ENCODE assay signal across 7 cellular contexts in the genomic region with DNA sequence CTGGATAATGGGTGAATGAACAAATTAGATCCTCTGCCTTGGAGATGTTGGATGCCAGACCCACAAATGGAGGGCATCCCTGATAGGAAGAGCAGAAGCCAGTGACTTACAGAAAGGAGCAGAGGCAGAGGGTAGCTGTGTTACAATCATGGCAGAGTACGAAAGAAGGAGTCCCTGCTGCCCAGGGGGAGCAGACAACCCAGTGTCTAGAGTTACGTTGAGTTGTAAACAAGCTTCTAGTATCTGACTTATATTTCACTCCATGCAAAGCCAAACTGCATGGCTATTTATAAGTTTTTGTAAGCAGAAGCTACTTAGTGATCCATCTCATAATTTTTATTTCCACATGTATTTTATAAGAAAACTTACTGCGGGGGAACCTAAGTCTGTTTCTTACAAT. TPM values are rescaled to one million over a fixed set of nuclear protein-coding genes. Genes with fewer than 3 reads are reported as not detected.
"Had no signal": no experiment of that assay in that cellular context is flagged by ENCODE, and none has a peak within 500 bp of the region (broad histone marks: within the 10 kb centered on the region; RNA-seq: fewer than 3 reads in every experiment).

No MANE protein-coding gene starts in this region.

- H3K4me3 Mint-ChIP-seq: IgD-negative memory B cell had no signal

- DNase-seq: IMR-90, KBM-7 had no signal

- H3K4me1 Mint-ChIP-seq: IgD-negative memory B cell had no signal

- H3K4me3 ChIP-seq: K562 had no signal

- ATAC-seq: HepG2, K562 had no signal

- H3K27ac ChIP-seq: HL-60 had no signal

- H3K36me3 Mint-ChIP-seq: IgD-negative memory B cell had no signal

- H3K27ac Mint-ChIP-seq: IgD-negative memory B cell had no signal

RNA-seq across cellular contexts. Expression of a gene that starts 56.2 kb away (rescaled TPM):
- total RNA-seq: HT1080, IMR-90 had no signal
- polyA plus RNA-seq: IgD-negative memory B cell, IMR-90, K562 had no signal
